Comparison of ENCODE assay signal across 30 cellular contexts in genomic region chr17:27425991-27426390, GRCh38.
"Had no signal": no experiment of that assay in that cellular context is flagged by ENCODE, and none has a peak within 500 bp of the region (broad histone marks: within the 10 kb centered on the region; RNA-seq: fewer than 3 reads in every experiment).

No MANE protein-coding gene starts in this region.

- H3K4me3 ChIP-seq: pancreas, psoas muscle, right lobe of liver, sigmoid colon, smooth muscle cell, spleen, stomach, thoracic aorta, thyroid gland, tibial nerve, upper lobe of left lung, uterus had no signal

- H3K9me3 ChIP-seq: neutrophil, pancreas, psoas muscle, right lobe of liver, sigmoid colon, stomach, thoracic aorta, thyroid gland, tibial nerve, upper lobe of left lung, uterus had no signal

- H3K36me3 ChIP-seq: neutrophil, pancreas, right lobe of liver, sigmoid colon, spleen, stomach, thoracic aorta, thyroid gland, tibial nerve, upper lobe of left lung, uterus had no signal

- H3K9me3 Mint-ChIP-seq: naive thymus-derived CD8-positive, alpha-beta T cell; natural killer cell treated with Interleukin-12 subunit alpha and Interleukin-12 subunit beta and Interleukin-15 and Interleukin-18, amount 100 ng/mL, for 72 hours; neural crest cell; stimulated activated naive CD8-positive, alpha-beta T cell treated with anti-CD3 and anti-CD28 coated beads, Interleukin-15, Interleukin-2, amounts not matched to agents 100 ng/mL and 50 ng/mL, for 24 hours had no signal

- H3K4me2 ChIP-seq: smooth muscle cell had no signal

- H3K27me3 Mint-ChIP-seq: naive B cell; naive thymus-derived CD8-positive, alpha-beta T cell; natural killer cell treated with Interleukin-12 subunit alpha and Interleukin-12 subunit beta and Interleukin-15 and Interleukin-18, amount 100 ng/mL, for 72 hours; progenitor cell of endocrine pancreas; stimulated activated naive CD8-positive, alpha-beta T cell treated with anti-CD3 and anti-CD28 coated beads, Interleukin-15, Interleukin-2, amounts not matched to agents 100 ng/mL and 50 ng/mL, for 24 hours had no signal

- H3K27ac ChIP-seq: neutrophil, pancreas, psoas muscle, right lobe of liver, sigmoid colon, spleen, stomach, thoracic aorta, thyroid gland, tibial nerve, upper lobe of left lung, uterus had no signal

- H3K27me3 ChIP-seq: neutrophil, pancreas, right lobe of liver, sigmoid colon, spleen, stomach, thyroid gland, tibial nerve, upper lobe of left lung, uterus had no signal

- H3K27ac Mint-ChIP-seq: naive thymus-derived CD8-positive, alpha-beta T cell; natural killer cell treated with Interleukin-12 subunit alpha and Interleukin-12 subunit beta and Interleukin-15 and Interleukin-18, amount 100 ng/mL, for 72 hours; nephron progenitor cell; progenitor cell of endocrine pancreas; stimulated activated naive B cell treated with anti-CD40 and anti-IgM and Interleukin-4, amounts not matched to agents 10 μg/mL and 1 μg/mL and 100 μg/mL, for 72 hours; stimulated activated naive CD8-positive, alpha-beta T cell treated with anti-CD3 and anti-CD28 coated beads, Interleukin-15, Interleukin-2, amounts not matched to agents 100 ng/mL and 50 ng/mL, for 24 hours had no signal

- H3K4me1 Mint-ChIP-seq: naive B cell; naive thymus-derived CD8-positive, alpha-beta T cell; nephron progenitor cell; neural crest cell had no signal

- H3K4me1 ChIP-seq: pancreas, psoas muscle, right lobe of liver, sigmoid colon, spleen, stomach, thyroid gland, tibial nerve, upper lobe of left lung, uterus had no signal

- H3K36me3 Mint-ChIP-seq: naive B cell; naive thymus-derived CD8-positive, alpha-beta T cell; natural killer cell treated with Interleukin-12 subunit alpha and Interleukin-12 subunit beta and Interleukin-15 and Interleukin-18, amount 100 ng/mL, for 72 hours; stimulated activated naive B cell treated with anti-CD40 and anti-IgM and Interleukin-4, amounts not matched to agents 10 μg/mL and 1 μg/mL and 100 μg/mL, for 72 hours had no signal

- H3K4me3 Mint-ChIP-seq: naive B cell; naive thymus-derived CD8-positive, alpha-beta T cell; natural killer cell treated with Interleukin-12 subunit alpha and Interleukin-12 subunit beta and Interleukin-15 and Interleukin-18, amount 100 ng/mL, for 72 hours; nephron progenitor cell; neural crest cell; stimulated activated naive B cell treated with anti-CD40 and anti-IgM and Interleukin-4, amounts not matched to agents 10 μg/mL and 1 μg/mL and 100 μg/mL, for 72 hours; stimulated activated naive CD8-positive, alpha-beta T cell treated with anti-CD3 and anti-CD28 coated beads, Interleukin-15, Interleukin-2, amounts not matched to agents 100 ng/mL and 50 ng/mL, for 24 hours had no signal

- ATAC-seq: naive thymus-derived CD8-positive, alpha-beta T cell; pancreas; psoas muscle; right lobe of liver; stimulated activated naive B cell treated with anti-CD40 and anti-IgM and Interleukin-4, amounts not matched to agents 10 μg/mL and 1 μg/mL and 100 μg/mL, for 72 hours had no signal

- DNase-seq: naive B cell; naive thymus-derived CD8-positive, alpha-beta T cell; nephron progenitor cell; nucleus accumbens; psoas muscle; right cardiac atrium; right lobe of liver; sigmoid colon; spleen; stimulated activated CD4-positive, alpha-beta T cell treated with anti-CD3 and anti-CD28 coated beads, Interleukin-12 subunit alpha, Interleukin-12 subunit beta, amount 100 ng/mL, for 4 hours; stimulated activated CD4-positive, alpha-beta T cell treated with anti-CD3 and anti-CD28 coated beads, Interleukin-1b, Interleukin-23, amount 100 ng/mL, for 48 hours; stimulated activated CD4-positive, alpha-beta T cell treated with anti-CD3 and anti-CD28 coated beads, Interleukin-4, amount 100 ng/mL, for 1 hour; stimulated activated CD4-positive, alpha-beta T cell treated with anti-CD3 and anti-CD28 coated beads, Interleukin-4, amount 100 ng/mL, for 4 hours; stimulated activated CD8-positive, alpha-beta memory T cell treated with anti-CD3 and anti-CD28 coated beads, Interleukin-4, amount 100 ng/mL, for 48 hours; stimulated activated naive B cell treated with anti-CD40 and anti-IgM and Interleukin-4, amounts not matched to agents 10 μg/mL and 1 μg/mL and 100 μg/mL, for 72 hours; stimulated activated naive CD4-positive, alpha-beta T cell treated with Interleukin-2 at 50 U/mL for 16 hours; stomach; thyroid gland; trophoblast cell; uterus had no signal
